19 cellular contexts compared by ENCODE assay signal in genomic region chr10:64033710-64034109, GRCh38.
DNase-seq lines count a peak whose midpoint lies in the region; ATAC-seq lines count a peak whose summit lies in the region.
"Had no signal": no experiment of that assay in that cellular context is flagged by ENCODE, and none has a peak within 500 bp of the region (broad histone marks: within the 10 kb centered on the region; RNA-seq: fewer than 3 reads in every experiment).

No MANE protein-coding gene starts in this region.

- no peaks in the 10 kb centered on the region for H3K36me3 ChIP-seq in adipocyte (ENCODE audit: control insufficient read depth, insufficient read depth, low read length, severe bottlenecking)
- H3K36me3 ChIP-seq: BLaER1, HAP-1, MG63 had no signal

- no peaks in the 10 kb centered on the region for H3K9me3 ChIP-seq in adipocyte (ENCODE audit: control insufficient read depth, low read length)
- H3K9me3 ChIP-seq: BLaER1, HAP-1, MG63 had no signal

- ATAC-seq in GM21737 (IDR thresholded peaks at IDR 0.05; ENCODE audit: unreplicated experiment) (no peak), HG03097 (IDR thresholded peaks at IDR 0.05; ENCODE audit: low FRiP score, unreplicated experiment) (no peak)
- ATAC-seq: Panc1, T-cell had no signal

- peaks cover 9% of the 10 kb centered on the region for H3K4me1 ChIP-seq in adipocyte (ENCODE audit: control insufficient read depth, insufficient read depth, low read length)
- H3K4me1 ChIP-seq: HAP-1 had no signal

- H3K27me3 ChIP-seq in adipocyte (replicated peaks; ENCODE audit: control insufficient read depth, insufficient read depth, low read length), result peaks cover 14% of the 10 kb centered on the region
- H3K27me3 ChIP-seq: BLaER1 had no signal

- H3K9ac ChIP-seq in adipocyte (ENCODE audit: low read length), result no peak overlapping the region
- H3K9ac ChIP-seq: BLaER1 had no signal

- no peak overlapping the region for H3K4me3 ChIP-seq in adipocyte (ENCODE audit: low read length)
- H3K4me3 ChIP-seq: BLaER1, HAP-1, MG63, SK-N-MC had no signal

- DNase-seq in CD1c-positive myeloid dendritic cell (ENCODE audit: extremely low spot score), result peak; percentile 72
- peak; percentile 64 for DNase-seq in NOMO-1 treated with dmso at 0.1 percent for 144 hours (lab: John Stamatoyannopoulos, UW; ENCODE audit: unreplicated experiment)
- peak; percentile 4 for DNase-seq in adipocyte (ENCODE audit: low read depth)
- DNase-seq in renal cortical epithelial cell (ENCODE audit: low read depth), result peak; percentile 25
- DNase-seq in RKO (ENCODE audit: low spot score), result no peak
- DNase-seq: CD8-positive, alpha-beta memory T cell; MG63; NCI-H187; NCI-H2227 treated with DMSO at 0.1 percent for 48 hours; NCI-H510A treated with DMSO at 0.1 percent for 48 hours; NCI-H774; SHP77; T-cell had no signal
